In the genomic region with DNA sequence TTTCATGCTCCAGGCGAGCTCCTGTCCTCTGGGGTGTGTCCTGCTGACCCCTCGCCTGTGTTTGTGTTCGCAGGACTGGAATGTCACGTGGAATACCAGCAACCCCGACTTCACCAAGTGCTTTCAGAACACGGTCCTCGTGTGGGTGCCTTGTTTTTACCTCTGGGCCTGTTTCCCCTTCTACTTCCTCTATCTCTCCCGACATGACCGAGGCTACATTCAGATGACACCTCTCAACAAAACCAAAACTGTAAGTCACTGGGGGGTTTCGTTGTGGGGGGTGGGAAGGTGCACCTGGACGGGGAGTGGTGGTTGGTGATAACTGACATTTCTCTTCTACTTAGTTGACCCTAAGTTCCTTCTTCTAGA, we compare ENCODE assay signal across 1 cellular context.
A peak's percentile ranks its signal among the peaks of the same experiment; 100 is the strongest.
TF ChIP-seq lines count a peak whose summit lies in the region.

No MANE protein-coding gene starts in this region.

TF ChIP-seq in GM12878, 131 proteins besides CTCF, POLR2A, EP300 and RAD21 (continued from another document and continues in another):
- TF ChIP-seq NR2C2 (IDR thresholded peaks at IDR 0.05; ENCODE audit: borderline replicate concordance, control insufficient read depth, insufficient read length, low read depth) (no peak), IKZF2 (IDR thresholded peaks at IDR 0.05) (peak in 1 of 2 experiments; percentile 41; a peak in 2 of 4 replicates), RELA (IDR thresholded peaks at IDR 0.05; ENCODE audit: borderline replicate concordance, partially characterized antibody) (no peak), KDM1A (IDR thresholded peaks at IDR 0.05; ENCODE audit: borderline replicate concordance) (no peak), GATAD2B (conservative IDR thresholded peaks at IDR 0.05; ENCODE audit: low read depth) (no peak), NR2F1 (conservative IDR thresholded peaks at IDR 0.05) (peak; percentile 38; the same call in 1 of the 2 replicates), SP1 (IDR thresholded peaks at IDR 0.05; ENCODE audit: low read depth, low read length) (no peak), PAX8 (IDR thresholded peaks at IDR 0.05) (no peak), EED (IDR thresholded peaks at IDR 0.05; ENCODE audit: low read depth) (peak; percentile 66), IRF4 (IDR thresholded peaks at IDR 0.05; ENCODE audit: low read depth, low read length) (peak; percentile 53; the same call in 1 of the 2 replicates), FOS (IDR thresholded peaks at IDR 0.05; ENCODE audit: borderline replicate concordance, extremely low read depth, insufficient read length) (no peak), NFXL1 (IDR thresholded peaks at IDR 0.05; ENCODE audit: borderline replicate concordance) (no peak), CREB1 (IDR thresholded peaks at IDR 0.05; ENCODE audit: low read depth) (peak; percentile 44), SMAD1 (IDR thresholded peaks at IDR 0.05; ENCODE audit: low read depth, partially characterized antibody) (no peak), POLR2AphosphoS5 (IDR thresholded peaks at IDR 0.05; ENCODE audit: low read length) (peak; percentile 63; the same call in 1 of the 2 replicates), CBX5 (IDR thresholded peaks at IDR 0.05; ENCODE audit: low read depth) (peak; percentile 70; the same call in 1 of the 2 replicates), TCF12 (IDR thresholded peaks at IDR 0.05; ENCODE audit: low read depth, low read length) (peak; percentile 97), HDGF (IDR thresholded peaks at IDR 0.05) (no peak), CREM (IDR thresholded peaks at IDR 0.05; ENCODE audit: low read depth) (no peak; the same call in 1 of the 2 replicates), CHD1 (IDR thresholded peaks at IDR 0.05; ENCODE audit: low read depth, low read length) (0 out of 2 replicates have a peak, but pooled peaks have one; percentile 23), YBX1 (IDR thresholded peaks at IDR 0.05) (no peak), NFIC (IDR thresholded peaks at IDR 0.05; ENCODE audit: low read depth, low read length) (peak; percentile 56; the same call in 1 of the 2 replicates), RCOR1 (conservative IDR thresholded peaks at IDR 0.05; ENCODE audit: low read depth, low read length) (no peak), RFX5 (IDR thresholded peaks at IDR 0.05; ENCODE audit: low read depth, low read length) (no peak), TARDBP (IDR thresholded peaks at IDR 0.05; ENCODE audit: borderline replicate concordance) (no peak), EZH2 (IDR thresholded peaks at IDR 0.05; ENCODE audit: borderline replicate concordance, control insufficient read depth, low read depth, low read length) (no peak), PML (IDR thresholded peaks at IDR 0.05; ENCODE audit: low read length) (no peak), MXI1 (IDR thresholded peaks at IDR 0.05; ENCODE audit: low read depth, low read length) (peak; percentile 73; the same call in 1 of the 2 replicates), ESRRA (IDR thresholded peaks at IDR 0.05; ENCODE audit: low read length) (no peak), NR2C1 (IDR thresholded peaks at IDR 0.05) (no peak), BACH1 (IDR thresholded peaks at IDR 0.05; ENCODE audit: borderline replicate concordance) (peak; percentile 52; the same call in 1 of the 2 replicates), MEF2B (IDR thresholded peaks at IDR 0.05; ENCODE audit: partially characterized antibody, poor library complexity, severe bottlenecking) (no peak)
- TF ChIP-seq, protein P1, sequence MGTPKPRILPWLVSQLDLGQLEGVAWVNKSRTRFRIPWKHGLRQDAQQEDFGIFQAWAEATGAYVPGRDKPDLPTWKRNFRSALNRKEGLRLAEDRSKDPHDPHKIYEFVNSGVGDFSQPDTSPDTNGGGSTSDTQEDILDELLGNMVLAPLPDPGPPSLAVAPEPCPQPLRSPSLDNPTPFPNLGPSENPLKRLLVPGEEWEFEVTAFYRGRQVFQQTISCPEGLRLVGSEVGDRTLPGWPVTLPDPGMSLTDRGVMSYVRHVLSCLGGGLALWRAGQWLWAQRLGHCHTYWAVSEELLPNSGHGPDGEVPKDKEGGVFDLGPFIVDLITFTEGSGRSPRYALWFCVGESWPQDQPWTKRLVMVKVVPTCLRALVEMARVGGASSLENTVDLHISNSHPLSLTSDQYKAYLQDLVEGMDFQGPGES (IDR thresholded peaks at IDR 0.05): no peak
- TF ChIP-seq, protein P2, sequence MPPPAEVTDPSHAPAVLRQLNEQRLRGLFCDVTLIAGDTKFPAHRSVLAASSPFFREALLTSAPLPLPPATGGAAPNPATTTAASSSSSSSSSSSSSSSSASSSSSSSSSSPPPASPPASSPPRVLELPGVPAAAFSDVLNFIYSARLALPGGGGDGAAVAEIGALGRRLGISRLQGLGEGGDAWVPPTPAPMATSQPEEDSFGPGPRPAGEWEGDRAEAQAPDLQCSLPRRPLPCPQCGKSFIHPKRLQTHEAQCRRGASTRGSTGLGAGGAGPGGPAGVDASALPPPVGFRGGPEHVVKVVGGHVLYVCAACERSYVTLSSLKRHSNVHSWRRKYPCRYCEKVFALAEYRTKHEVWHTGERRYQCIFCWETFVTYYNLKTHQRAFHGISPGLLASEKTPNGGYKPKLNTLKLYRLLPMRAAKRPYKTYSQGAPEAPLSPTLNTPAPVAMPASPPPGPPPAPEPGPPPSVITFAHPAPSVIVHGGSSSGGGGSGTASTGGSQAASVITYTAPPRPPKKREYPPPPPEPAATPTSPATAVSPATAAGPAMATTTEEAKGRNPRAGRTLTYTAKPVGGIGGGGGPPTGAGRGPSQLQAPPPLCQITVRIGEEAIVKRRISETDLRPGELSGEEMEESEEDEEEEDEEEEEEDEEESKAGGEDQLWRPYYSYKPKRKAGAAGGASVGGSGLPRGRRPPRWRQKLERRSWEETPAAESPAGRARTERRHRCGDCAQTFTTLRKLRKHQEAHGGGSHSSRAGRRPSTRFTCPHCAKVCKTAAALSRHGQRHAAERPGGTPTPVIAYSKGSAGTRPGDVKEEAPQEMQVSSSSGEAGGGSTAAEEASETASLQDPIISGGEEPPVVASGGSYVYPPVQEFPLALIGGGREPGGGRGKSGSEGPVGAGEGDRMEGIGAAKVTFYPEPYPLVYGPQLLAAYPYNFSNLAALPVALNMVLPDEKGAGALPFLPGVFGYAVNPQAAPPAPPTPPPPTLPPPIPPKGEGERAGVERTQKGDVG (CRISPR knock-in tag; IDR thresholded peaks at IDR 0.05): no peak
- TF ChIP-seq, protein P3, sequence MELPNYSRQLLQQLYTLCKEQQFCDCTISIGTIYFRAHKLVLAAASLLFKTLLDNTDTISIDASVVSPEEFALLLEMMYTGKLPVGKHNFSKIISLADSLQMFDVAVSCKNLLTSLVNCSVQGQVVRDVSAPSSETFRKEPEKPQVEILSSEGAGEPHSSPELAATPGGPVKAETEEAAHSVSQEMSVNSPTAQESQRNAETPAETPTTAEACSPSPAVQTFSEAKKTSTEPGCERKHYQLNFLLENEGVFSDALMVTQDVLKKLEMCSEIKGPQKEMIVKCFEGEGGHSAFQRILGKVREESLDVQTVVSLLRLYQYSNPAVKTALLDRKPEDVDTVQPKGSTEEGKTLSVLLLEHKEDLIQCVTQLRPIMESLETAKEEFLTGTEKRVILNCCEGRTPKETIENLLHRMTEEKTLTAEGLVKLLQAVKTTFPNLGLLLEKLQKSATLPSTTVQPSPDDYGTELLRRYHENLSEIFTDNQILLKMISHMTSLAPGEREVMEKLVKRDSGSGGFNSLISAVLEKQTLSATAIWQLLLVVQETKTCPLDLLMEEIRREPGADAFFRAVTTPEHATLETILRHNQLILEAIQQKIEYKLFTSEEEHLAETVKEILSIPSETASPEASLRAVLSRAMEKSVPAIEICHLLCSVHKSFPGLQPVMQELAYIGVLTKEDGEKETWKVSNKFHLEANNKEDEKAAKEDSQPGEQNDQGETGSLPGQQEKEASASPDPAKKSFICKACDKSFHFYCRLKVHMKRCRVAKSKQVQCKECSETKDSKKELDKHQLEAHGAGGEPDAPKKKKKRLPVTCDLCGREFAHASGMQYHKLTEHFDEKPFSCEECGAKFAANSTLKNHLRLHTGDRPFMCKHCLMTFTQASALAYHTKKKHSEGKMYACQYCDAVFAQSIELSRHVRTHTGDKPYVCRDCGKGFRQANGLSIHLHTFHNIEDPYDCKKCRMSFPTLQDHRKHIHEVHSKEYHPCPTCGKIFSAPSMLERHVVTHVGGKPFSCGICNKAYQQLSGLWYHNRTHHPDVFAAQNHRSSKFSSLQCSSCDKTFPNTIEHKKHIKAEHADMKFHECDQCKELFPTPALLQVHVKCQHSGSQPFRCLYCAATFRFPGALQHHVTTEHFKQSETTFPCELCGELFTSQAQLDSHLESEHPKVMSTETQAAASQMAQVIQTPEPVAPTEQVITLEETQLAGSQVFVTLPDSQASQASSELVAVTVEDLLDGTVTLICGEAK (IDR thresholded peaks at IDR 0.05; ENCODE audit: borderline replicate concordance): no peak
- TF ChIP-seq, protein P4, sequence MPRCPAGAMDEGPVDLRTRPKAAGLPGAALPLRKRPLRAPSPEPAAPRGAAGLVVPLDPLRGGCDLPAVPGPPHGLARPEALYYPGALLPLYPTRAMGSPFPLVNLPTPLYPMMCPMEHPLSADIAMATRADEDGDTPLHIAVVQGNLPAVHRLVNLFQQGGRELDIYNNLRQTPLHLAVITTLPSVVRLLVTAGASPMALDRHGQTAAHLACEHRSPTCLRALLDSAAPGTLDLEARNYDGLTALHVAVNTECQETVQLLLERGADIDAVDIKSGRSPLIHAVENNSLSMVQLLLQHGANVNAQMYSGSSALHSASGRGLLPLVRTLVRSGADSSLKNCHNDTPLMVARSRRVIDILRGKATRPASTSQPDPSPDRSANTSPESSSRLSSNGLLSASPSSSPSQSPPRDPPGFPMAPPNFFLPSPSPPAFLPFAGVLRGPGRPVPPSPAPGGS (IDR thresholded peaks at IDR 0.05; ENCODE audit: borderline replicate concordance, insufficient read depth, low read depth, low read length, poor library complexity, severe bottlenecking): no peak
- TF ChIP-seq, protein P5, sequence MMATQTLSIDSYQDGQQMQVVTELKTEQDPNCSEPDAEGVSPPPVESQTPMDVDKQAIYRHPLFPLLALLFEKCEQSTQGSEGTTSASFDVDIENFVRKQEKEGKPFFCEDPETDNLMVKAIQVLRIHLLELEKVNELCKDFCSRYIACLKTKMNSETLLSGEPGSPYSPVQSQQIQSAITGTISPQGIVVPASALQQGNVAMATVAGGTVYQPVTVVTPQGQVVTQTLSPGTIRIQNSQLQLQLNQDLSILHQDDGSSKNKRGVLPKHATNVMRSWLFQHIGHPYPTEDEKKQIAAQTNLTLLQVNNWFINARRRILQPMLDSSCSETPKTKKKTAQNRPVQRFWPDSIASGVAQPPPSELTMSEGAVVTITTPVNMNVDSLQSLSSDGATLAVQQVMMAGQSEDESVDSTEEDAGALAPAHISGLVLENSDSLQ (IDR thresholded peaks at IDR 0.05): peak; percentile 64
- TF ChIP-seq, protein P6, sequence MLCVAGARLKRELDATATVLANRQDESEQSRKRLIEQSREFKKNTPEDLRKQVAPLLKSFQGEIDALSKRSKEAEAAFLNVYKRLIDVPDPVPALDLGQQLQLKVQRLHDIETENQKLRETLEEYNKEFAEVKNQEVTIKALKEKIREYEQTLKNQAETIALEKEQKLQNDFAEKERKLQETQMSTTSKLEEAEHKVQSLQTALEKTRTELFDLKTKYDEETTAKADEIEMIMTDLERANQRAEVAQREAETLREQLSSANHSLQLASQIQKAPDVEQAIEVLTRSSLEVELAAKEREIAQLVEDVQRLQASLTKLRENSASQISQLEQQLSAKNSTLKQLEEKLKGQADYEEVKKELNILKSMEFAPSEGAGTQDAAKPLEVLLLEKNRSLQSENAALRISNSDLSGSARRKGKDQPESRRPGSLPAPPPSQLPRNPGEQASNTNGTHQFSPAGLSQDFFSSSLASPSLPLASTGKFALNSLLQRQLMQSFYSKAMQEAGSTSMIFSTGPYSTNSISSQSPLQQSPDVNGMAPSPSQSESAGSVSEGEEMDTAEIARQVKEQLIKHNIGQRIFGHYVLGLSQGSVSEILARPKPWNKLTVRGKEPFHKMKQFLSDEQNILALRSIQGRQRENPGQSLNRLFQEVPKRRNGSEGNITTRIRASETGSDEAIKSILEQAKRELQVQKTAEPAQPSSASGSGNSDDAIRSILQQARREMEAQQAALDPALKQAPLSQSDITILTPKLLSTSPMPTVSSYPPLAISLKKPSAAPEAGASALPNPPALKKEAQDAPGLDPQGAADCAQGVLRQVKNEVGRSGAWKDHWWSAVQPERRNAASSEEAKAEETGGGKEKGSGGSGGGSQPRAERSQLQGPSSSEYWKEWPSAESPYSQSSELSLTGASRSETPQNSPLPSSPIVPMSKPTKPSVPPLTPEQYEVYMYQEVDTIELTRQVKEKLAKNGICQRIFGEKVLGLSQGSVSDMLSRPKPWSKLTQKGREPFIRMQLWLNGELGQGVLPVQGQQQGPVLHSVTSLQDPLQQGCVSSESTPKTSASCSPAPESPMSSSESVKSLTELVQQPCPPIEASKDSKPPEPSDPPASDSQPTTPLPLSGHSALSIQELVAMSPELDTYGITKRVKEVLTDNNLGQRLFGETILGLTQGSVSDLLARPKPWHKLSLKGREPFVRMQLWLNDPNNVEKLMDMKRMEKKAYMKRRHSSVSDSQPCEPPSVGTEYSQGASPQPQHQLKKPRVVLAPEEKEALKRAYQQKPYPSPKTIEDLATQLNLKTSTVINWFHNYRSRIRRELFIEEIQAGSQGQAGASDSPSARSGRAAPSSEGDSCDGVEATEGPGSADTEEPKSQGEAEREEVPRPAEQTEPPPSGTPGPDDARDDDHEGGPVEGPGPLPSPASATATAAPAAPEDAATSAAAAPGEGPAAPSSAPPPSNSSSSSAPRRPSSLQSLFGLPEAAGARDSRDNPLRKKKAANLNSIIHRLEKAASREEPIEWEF (IDR thresholded peaks at IDR 0.05; ENCODE audit: insufficient replicate concordance, low read depth, low read length): no peak
- TF ChIP-seq, protein P7, sequence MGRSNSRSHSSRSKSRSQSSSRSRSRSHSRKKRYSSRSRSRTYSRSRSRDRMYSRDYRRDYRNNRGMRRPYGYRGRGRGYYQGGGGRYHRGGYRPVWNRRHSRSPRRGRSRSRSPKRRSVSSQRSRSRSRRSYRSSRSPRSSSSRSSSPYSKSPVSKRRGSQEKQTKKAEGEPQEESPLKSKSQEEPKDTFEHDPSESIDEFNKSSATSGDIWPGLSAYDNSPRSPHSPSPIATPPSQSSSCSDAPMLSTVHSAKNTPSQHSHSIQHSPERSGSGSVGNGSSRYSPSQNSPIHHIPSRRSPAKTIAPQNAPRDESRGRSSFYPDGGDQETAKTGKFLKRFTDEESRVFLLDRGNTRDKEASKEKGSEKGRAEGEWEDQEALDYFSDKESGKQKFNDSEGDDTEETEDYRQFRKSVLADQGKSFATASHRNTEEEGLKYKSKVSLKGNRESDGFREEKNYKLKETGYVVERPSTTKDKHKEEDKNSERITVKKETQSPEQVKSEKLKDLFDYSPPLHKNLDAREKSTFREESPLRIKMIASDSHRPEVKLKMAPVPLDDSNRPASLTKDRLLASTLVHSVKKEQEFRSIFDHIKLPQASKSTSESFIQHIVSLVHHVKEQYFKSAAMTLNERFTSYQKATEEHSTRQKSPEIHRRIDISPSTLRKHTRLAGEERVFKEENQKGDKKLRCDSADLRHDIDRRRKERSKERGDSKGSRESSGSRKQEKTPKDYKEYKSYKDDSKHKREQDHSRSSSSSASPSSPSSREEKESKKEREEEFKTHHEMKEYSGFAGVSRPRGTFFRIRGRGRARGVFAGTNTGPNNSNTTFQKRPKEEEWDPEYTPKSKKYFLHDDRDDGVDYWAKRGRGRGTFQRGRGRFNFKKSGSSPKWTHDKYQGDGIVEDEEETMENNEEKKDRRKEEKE (IDR thresholded peaks at IDR 0.05): no peak
- TF ChIP-seq, protein P8, sequence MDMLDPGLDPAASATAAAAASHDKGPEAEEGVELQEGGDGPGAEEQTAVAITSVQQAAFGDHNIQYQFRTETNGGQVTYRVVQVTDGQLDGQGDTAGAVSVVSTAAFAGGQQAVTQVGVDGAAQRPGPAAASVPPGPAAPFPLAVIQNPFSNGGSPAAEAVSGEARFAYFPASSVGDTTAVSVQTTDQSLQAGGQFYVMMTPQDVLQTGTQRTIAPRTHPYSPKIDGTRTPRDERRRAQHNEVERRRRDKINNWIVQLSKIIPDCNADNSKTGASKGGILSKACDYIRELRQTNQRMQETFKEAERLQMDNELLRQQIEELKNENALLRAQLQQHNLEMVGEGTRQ (IDR thresholded peaks at IDR 0.05; ENCODE audit: borderline replicate concordance, low read depth, low read length): no peak
